Comparison of ENCODE assay signal across 8 cellular contexts in genomic region chr22:29269230-29269604, GRCh38. TPM values are rescaled to one million over a fixed set of nuclear protein-coding genes. Genes with fewer than 3 reads are reported as not detected.
A peak's percentile ranks its signal among the peaks of the same experiment; 100 is the strongest.
DNase-seq lines count a peak whose midpoint lies in the region; ATAC-seq and TF ChIP-seq lines count a peak whose summit lies in the region.

No MANE protein-coding gene starts in this region.

- no peaks in the 10 kb centered on the region for H3K27me3 ChIP-seq in ACC112 (ENCODE audit: insufficient read depth, low read length)
- no peaks in the 10 kb centered on the region for H3K27me3 ChIP-seq in HL-60 (ENCODE audit: insufficient read depth, poor library complexity, severe bottlenecking)
- no peaks in the 10 kb centered on the region for H3K27me3 ChIP-seq in breast epithelium
- no peaks in the 10 kb centered on the region for H3K27me3 ChIP-seq in mononuclear cell (ENCODE audit: insufficient read depth, low read length)

- H3K4me3 ChIP-seq in ACC112 (ENCODE audit: low read depth, low read length) (peak overlapping the region; percentile 88), HL-60 (replicated peaks; ENCODE audit: insufficient read depth, low read length) (peak overlapping the region; percentile 82), breast epithelium (peak overlapping the region; percentile 77 to 95 (median 95)), mononuclear cell (ENCODE audit: low read length) (peak overlapping the region; percentile 95)

- H3K27ac ChIP-seq in ACC112 (ENCODE audit: low read depth, low read length) (peak overlapping the region; percentile 95), HL-60 (replicated peaks) (peak overlapping the region; percentile 100), breast epithelium (peak overlapping the region; percentile 98 to 99)

- peaks cover 36% of the 10 kb centered on the region for H3K4me1 ChIP-seq in ACC112 (ENCODE audit: control insufficient read depth, insufficient read depth, low read length, unreplicated experiment)
- H3K4me1 ChIP-seq in breast epithelium: peaks cover 7 to 16% of the 10 kb centered on the region in 2 donors
- H3K4me1 ChIP-seq in mononuclear cell (ENCODE audit: insufficient read depth, low read length): peaks cover 46% of the 10 kb centered on the region

- H3K36me3 ChIP-seq in ACC112 (ENCODE audit: insufficient read depth, low read length) (peaks cover 22% of the 10 kb centered on the region), breast epithelium (no peaks in the 10 kb centered on the region)

- no peak for ATAC-seq in GM19397 (IDR thresholded peaks at IDR 0.05; ENCODE audit: unreplicated experiment)
- no peak for ATAC-seq in HG03457 (IDR thresholded peaks at IDR 0.05; ENCODE audit: unreplicated experiment)

- H3K79me2 ChIP-seq in ACC112 (ENCODE audit: control insufficient read depth, insufficient read depth, low read length, unreplicated experiment): peaks cover 76% of the 10 kb centered on the region

- H3K9me3 ChIP-seq in breast epithelium (no peaks in the 10 kb centered on the region), mononuclear cell (ENCODE audit: low read depth, low read length) (no peaks in the 10 kb centered on the region)

- no peak for TF ChIP-seq POLR2A in breast epithelium (IDR thresholded peaks at IDR 0.05)

- H2AFZ ChIP-seq in ACC112 (ENCODE audit: low read length, unreplicated experiment): no peak overlapping the region

- DNase-seq in HL-60 (ENCODE audit: low read depth in 1 of 2, low spot score in 1 of 2): no peak
- no peak for DNase-seq in breast epithelium (ENCODE audit: low spot score in 2 of 2)
- DNase-seq in NCI-H2029 treated with DMSO at 0.1 percent for 48 hours (lab: John Stamatoyannopoulos, UW): no peak
- DNase-seq in NCI-H1694 treated with DMSO at 0.1 percent for 48 hours (lab: John Stamatoyannopoulos, UW): no peak

- intact Hi-C loops in breast epithelium (cut with DNase I; ENCODE audit: low total_unique reads): no loop called here

- TF ChIP-seq CTCF in HL-60 (IDR thresholded peaks at IDR 0.05; ENCODE audit: insufficient read depth, low read length): no peak
- no peak for TF ChIP-seq CTCF in breast epithelium (IDR thresholded peaks at IDR 0.05)

RNA-seq across cellular contexts. Expression of gene EWSR1, which starts 1.1 kb away (rescaled TPM):
- total RNA-seq in breast epithelium (100 to 1,000 TPM; 165 to 224 (median 220) TPM), mononuclear cell (204 TPM)

RNA-seq across cellular contexts. Expression of gene RHBDD3, which starts 1.4 kb away (rescaled TPM):
- 10 to 100 TPM; 16.2 to 31.8 (median 28.2) TPM for total RNA-seq in breast epithelium
- total RNA-seq in mononuclear cell: 8.1 TPM

RNA-seq across cellular contexts. Expression of gene GAS2L1, which starts 37.2 kb away (rescaled TPM):
- 10 to 100 TPM; 12.2 to 19.3 (median 15.7) TPM for total RNA-seq in breast epithelium
- 7.9 TPM for total RNA-seq in mononuclear cell

RNA-seq across cellular contexts. Expression of gene RASL10A, which starts 46.3 kb away (rescaled TPM):
- total RNA-seq in breast epithelium: 1 to 10 TPM; 2.7 to 4.7 (median 4.3) TPM
- total RNA-seq in mononuclear cell: 0.21 TPM
